Comparison of ENCODE assay signal across 22 cellular contexts in the genomic region with DNA sequence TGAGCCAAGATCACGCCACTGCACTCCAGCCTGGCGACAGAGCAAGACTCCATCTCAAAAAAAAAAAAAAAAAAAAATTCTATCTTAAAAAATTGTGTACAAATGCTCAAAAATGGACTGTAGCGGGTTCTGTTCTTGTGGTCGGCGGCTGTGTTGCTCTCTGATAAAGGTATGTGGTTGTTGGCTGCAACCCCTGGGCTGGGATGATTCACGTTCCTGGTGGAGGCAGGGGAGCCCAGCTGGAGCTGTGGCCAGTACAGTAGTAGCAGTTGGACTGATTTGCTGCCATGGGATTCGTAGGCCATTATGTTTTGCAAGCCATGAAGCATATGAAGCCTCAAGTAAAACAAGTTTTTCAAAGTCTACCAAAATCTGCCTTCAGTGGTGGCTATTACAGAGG. TPM values are rescaled to one million over a fixed set of nuclear protein-coding genes. Genes with fewer than 3 reads are reported as not detected.
DNase-seq lines count a peak whose midpoint lies in the region; ATAC-seq and TF ChIP-seq lines count a peak whose summit lies in the region.
"Had no signal": no experiment of that assay in that cellular context is flagged by ENCODE, and none has a peak within 500 bp of the region (broad histone marks: within the 10 kb centered on the region; RNA-seq: fewer than 3 reads in every experiment).

No MANE protein-coding gene starts in this region.

- intact Hi-C loops in MCF 10A (cut with micrococcal nuclease) (no loop called here), breast epithelium (cut with DNase I; ENCODE audit: low total_unique reads) (no loop called here), vagina (cut with DNase I) (no loop called here), body of pancreas (cut with DNase I) (no loop called here)

- POLR2A ChIA-PET in MCF 10A (lab: Yijun Ruan, JAX): interaction anchor here (0.7 kb wide), 1 partner anchor 15 kb away, joined by 3 read pairs; no protein-coding TSS in a partner anchor

- H3K27me3 Mint-ChIP-seq in MCF 10A (ENCODE audit: insufficient read depth, unreplicated experiment): no peaks in the 10 kb centered on the region
- H3K27me3 Mint-ChIP-seq: activated CD4-positive, alpha-beta T cell treated with anti-CD3 and anti-CD28 coated beads for 36 hours; CD8-positive, alpha-beta memory T cell; naive thymus-derived CD8-positive, alpha-beta T cell had no signal

- H3K27ac ChIP-seq in breast epithelium (no peak overlapping the region), fibroblast of lung (ENCODE audit: insufficient read depth, low read length) (no peak overlapping the region), vagina (no peak overlapping the region), body of pancreas (no peak overlapping the region), tibial nerve (no peak overlapping the region)
- H3K27ac ChIP-seq: foreskin keratinocyte, prostate gland, uterus had no signal

- H3K4me2 ChIP-seq in fibroblast of lung (ENCODE audit: extremely low read depth, insufficient read depth, low read length): no peak overlapping the region

- no peak overlapping the region for H3K4me3 Mint-ChIP-seq in MCF 10A (ENCODE audit: unreplicated experiment)
- H3K4me3 Mint-ChIP-seq: activated CD4-positive, alpha-beta T cell treated with anti-CD3 and anti-CD28 coated beads for 36 hours; CD8-positive, alpha-beta memory T cell; naive thymus-derived CD8-positive, alpha-beta T cell had no signal

- no peaks in the 10 kb centered on the region for H3K9me3 Mint-ChIP-seq in MCF 10A (ENCODE audit: unreplicated experiment)
- H3K9me3 Mint-ChIP-seq: activated naive CD4-positive, alpha-beta T cell treated with anti-CD3 and anti-CD28 coated beads, Interleukin-2, amount 50 U/mL, for 72 hours; CD8-positive, alpha-beta memory T cell; naive thymus-derived CD8-positive, alpha-beta T cell had no signal

- H3K4me3 ChIP-seq in breast epithelium (no peak overlapping the region), fibroblast of lung (replicated peaks in 1 of 4; ENCODE audit: control extremely low read depth in 1 of 4, insufficient read depth in 1 of 4, low read depth in 3 of 4, low read length in 4 of 4) (no peak overlapping the region), vagina (no peak overlapping the region), body of pancreas (no peak overlapping the region), tibial nerve (no peak overlapping the region)
- H3K4me3 ChIP-seq: prostate gland, uterus had no signal

- 86 to 87% methylated on average over 7 of the region's 7 CpGs for WGBS in body of pancreas, 2 donors
- 84 to 93% methylated on average over 7 of the region's 7 CpGs for WGBS in tibial nerve, 2 donors

- TF ChIP-seq POLR2A in breast epithelium (IDR thresholded peaks at IDR 0.05) (no peak), vagina (IDR thresholded peaks at IDR 0.05) (no peak), body of pancreas (IDR thresholded peaks at IDR 0.05) (no peak), tibial nerve (IDR thresholded peaks at IDR 0.05) (no peak)

- H3K4me1 ChIP-seq in breast epithelium: no peaks in the 10 kb centered on the region
- no peaks in the 10 kb centered on the region for H3K4me1 ChIP-seq in fibroblast of lung (ENCODE audit: control insufficient read depth, extremely low read depth, insufficient read depth, low read length)
- no peaks in the 10 kb centered on the region for H3K4me1 ChIP-seq in vagina
- H3K4me1 ChIP-seq in body of pancreas: no peaks in the 10 kb centered on the region
- H3K4me1 ChIP-seq in tibial nerve: no peaks in the 10 kb centered on the region
- H3K4me1 ChIP-seq: foreskin keratinocyte, prostate gland, uterus had no signal

- H3K9ac ChIP-seq in fibroblast of lung (ENCODE audit: insufficient read depth, low read length): no peak overlapping the region

- no peaks in the 10 kb centered on the region for H3K27me3 ChIP-seq in breast epithelium
- no peaks in the 10 kb centered on the region for H3K27me3 ChIP-seq in fibroblast of lung (ENCODE audit: control insufficient read depth, insufficient read depth, low read length)
- no peaks in the 10 kb centered on the region for H3K27me3 ChIP-seq in vagina
- no peaks in the 10 kb centered on the region for H3K27me3 ChIP-seq in body of pancreas
- H3K27me3 ChIP-seq in tibial nerve: no peaks in the 10 kb centered on the region
- H3K27me3 ChIP-seq: foreskin keratinocyte, uterus had no signal

- peaks cover 76% of the 10 kb centered on the region for H3K36me3 Mint-ChIP-seq in MCF 10A (ENCODE audit: insufficient read depth, unreplicated experiment)

- TF ChIP-seq CTCF in MCF 10A (IDR thresholded peaks at IDR 0.05; ENCODE audit: unreplicated experiment): no peak
- no peak for TF ChIP-seq CTCF in breast epithelium (IDR thresholded peaks at IDR 0.05)
- TF ChIP-seq CTCF in fibroblast of lung (conservative IDR thresholded peaks at IDR 0.05 in 1 of 2, IDR thresholded peaks at IDR 0.05 in 1 of 2; ENCODE audit: low read depth in 1 of 2, low read length in 2 of 2): no peak
- TF ChIP-seq CTCF in vagina (IDR thresholded peaks at IDR 0.05): no peak
- no peak for TF ChIP-seq CTCF in body of pancreas (IDR thresholded peaks at IDR 0.05)
- no peak for TF ChIP-seq CTCF in tibial nerve (IDR thresholded peaks at IDR 0.05)

- no peak for ATAC-seq in body of pancreas
- ATAC-seq: activated CD4-positive, alpha-beta T cell treated with anti-CD3 and anti-CD28 coated beads for 36 hours; activated naive CD4-positive, alpha-beta T cell treated with anti-CD3 and anti-CD28 coated beads, Interleukin-2, amount 50 U/mL, for 72 hours; foreskin keratinocyte; naive thymus-derived CD8-positive, alpha-beta T cell had no signal

- H3K79me2 ChIP-seq in fibroblast of lung (ENCODE audit: control insufficient read depth, insufficient read depth, low read length): no peaks in the 10 kb centered on the region

- no peak for TF ChIP-seq EP300 in tibial nerve (IDR thresholded peaks at IDR 0.05)

- no peaks in the 10 kb centered on the region for H3K4me1 Mint-ChIP-seq in MCF 10A (ENCODE audit: insufficient read depth, unreplicated experiment)

- BruUV-seq in MCF 10A (replicated peaks; lab: Mats Ljungman, UMichigan): no TSS peak

- no peaks in the 10 kb centered on the region for H4K20me1 ChIP-seq in fibroblast of lung (ENCODE audit: control insufficient read depth, extremely low read depth, insufficient read depth, low read length)

- H2AFZ ChIP-seq in fibroblast of lung (ENCODE audit: low read length): no peak overlapping the region

- no peak overlapping the region for H3K27ac Mint-ChIP-seq in MCF 10A (ENCODE audit: low read depth, unreplicated experiment)
- H3K27ac Mint-ChIP-seq: activated CD4-positive, alpha-beta T cell treated with anti-CD3 and anti-CD28 coated beads for 36 hours had no signal

- CTCF ChIA-PET in MCF 10A (lab: Yijun Ruan, JAX): no interaction called here

- no peaks in the 10 kb centered on the region for H3K9me3 ChIP-seq in breast epithelium
- H3K9me3 ChIP-seq in fibroblast of lung (ENCODE audit: control insufficient read depth, insufficient read depth, low read depth, low read length): no peaks in the 10 kb centered on the region
- H3K9me3 ChIP-seq in vagina: no peaks in the 10 kb centered on the region
- no peaks in the 10 kb centered on the region for H3K9me3 ChIP-seq in body of pancreas
- H3K9me3 ChIP-seq in tibial nerve: no peaks in the 10 kb centered on the region
- H3K9me3 ChIP-seq: prostate gland, uterus had no signal

- DNase-seq in MCF 10A (ENCODE audit: unreplicated experiment): peak; percentile 30
- no peak for DNase-seq in breast epithelium (ENCODE audit: low spot score in 2 of 2)
- DNase-seq in UCSD-AML1 (lab: John Stamatoyannopoulos, UW; ENCODE audit: unreplicated experiment): peak; percentile 20
- peak; percentile 69 to 96 for DNase-seq in fibroblast of lung (ENCODE audit: low read depth in 2 of 2)
- peak; percentile 61 for DNase-seq in smooth muscle cell of the brain vasculature (ENCODE audit: low read depth, low spot score)
- no peak for DNase-seq in vagina (ENCODE audit: extremely low spot score in 2 of 2)
- no peak for DNase-seq in body of pancreas
- DNase-seq in tibial nerve (ENCODE audit: low spot score in 2 of 2): no peak
- DNase-seq: activated CD4-positive, alpha-beta T cell treated with anti-CD3 and anti-CD28 coated beads for 36 hours; activated T-cell treated with anti-CD3 and anti-CD28 coated beads for 4 hours; CD8-positive, alpha-beta memory T cell; central memory CD4-positive, alpha-beta T cell; DND-41; effector memory CD4-positive, alpha-beta T cell; foreskin keratinocyte; Kasumi-1; naive thymus-derived CD8-positive, alpha-beta T cell; NCI-H1436 treated with DMSO at 0.1 percent for 48 hours; NK-92 treated with Interleukin-12 subunit alpha and Interleukin-12 subunit beta, amount 100 ng/mL, for 24 hours; uterus had no signal

- H3K36me3 ChIP-seq in breast epithelium (no peaks in the 10 kb centered on the region), fibroblast of lung (ENCODE audit: control insufficient read depth, insufficient read depth, low read length) (no peaks in the 10 kb centered on the region), vagina (peaks cover 3 to 19% of the 10 kb centered on the region in 2 donors), body of pancreas (replicated peaks in 1 of 2; ENCODE audit: insufficient read depth in 1 of 2, low read depth in 2 of 2) (peaks cover 4 to 6% of the 10 kb centered on the region in 2 donors), tibial nerve (peaks cover 0 to 75% (median 0%) of the 10 kb centered on the region in 3 donors)
- H3K36me3 ChIP-seq: uterus had no signal

RNA-seq across cellular contexts. Expression of a gene that starts 22.3 kb away (rescaled TPM):
- total RNA-seq in MCF 10A (2022): 31.1 and 39.2 TPM in 2 replicates
- total RNA-seq in breast epithelium: 10 to 100 TPM; 24.6 to 38.8 (median 38.0) TPM
- 20.3 and 23.5 TPM in 2 replicates for total RNA-seq in fibroblast of lung
- polyA plus RNA-seq in fibroblast of lung: 5.9 and 7.2 TPM in 2 replicates
- 10.0 and 12.0 TPM in 2 replicates for polyA plus RNA-seq in fibroblast of lung (2012)
- polyA minus RNA-seq in fibroblast of lung (ENCODE audit: low replicate concordance): 14.2 and 24.3 TPM in 2 replicates
- 23.8 TPM for total RNA-seq in vagina
- 10 to 100 TPM; 17.9 to 26.7 TPM for total RNA-seq in body of pancreas
- 10 to 100 TPM; 29.4 to 46.2 (median 39.8) TPM for total RNA-seq in tibial nerve

RNA-seq across cellular contexts. Expression of a gene that starts 32.4 kb away (rescaled TPM):
- total RNA-seq in MCF 10A (2022) (11.3 and 11.5 TPM in 2 replicates), breast epithelium (10 to 100 TPM; 16.0 to 24.9 (median 17.7) TPM), fibroblast of lung (12.8 and 13.4 TPM in 2 replicates), vagina (21.9 TPM), body of pancreas (10 to 100 TPM in 1 of 2 donors, 1 to 10 TPM in 1; 9.9 to 10.1 TPM), tibial nerve (10 to 100 TPM; 17.4 to 21.4 (median 18.9) TPM)
- 9.5 and 10.8 TPM in 2 replicates for polyA plus RNA-seq in fibroblast of lung
- polyA plus RNA-seq in fibroblast of lung (2012): 5.9 and 7.2 TPM in 2 replicates
- 2.3 and 2.7 TPM in 2 replicates for polyA minus RNA-seq in fibroblast of lung (ENCODE audit: low replicate concordance)

Comparison
In these comparisons a context has a peak if more than half of its experiments do, and no peak if none do; other contexts are left out.
1. DNase-seq: peak in MCF 10A (single experiment), UCSD-AML1 (single experiment), fibroblast of lung (2 of 2) and smooth muscle cell of the brain vasculature (single experiment); none in breast epithelium (0 of 2), vagina (0 of 2), body of pancreas (0 of 4) and tibial nerve (0 of 2).